In genomic region chr14:68401855-68402254, GRCh38 we compare ENCODE assay signal across 8 cellular contexts.
DNase-seq lines count a peak whose midpoint lies in the region; ATAC-seq and TF ChIP-seq lines count a peak whose summit lies in the region.
"Had no signal": no experiment of that assay in that cellular context is flagged by ENCODE, and none has a peak within 500 bp of the region (broad histone marks: within the 10 kb centered on the region; RNA-seq: fewer than 3 reads in every experiment).

No MANE protein-coding gene starts in this region.

- H3K36me3 Mint-ChIP-seq in CD8-positive, alpha-beta T cell, result no peaks in the 10 kb centered on the region

- H2AFZ ChIP-seq in MM.1S (ENCODE audit: low read length), result no peak overlapping the region

- H3K4me1 Mint-ChIP-seq in CD8-positive, alpha-beta T cell (ENCODE audit: low read depth), result peaks cover 35% of the 10 kb centered on the region

- H3K9ac ChIP-seq in MM.1S (ENCODE audit: low read length), result no peak overlapping the region

- ATAC-seq in HG02763 (IDR thresholded peaks at IDR 0.05; ENCODE audit: unreplicated experiment), result peak; percentile 60
- ATAC-seq in gastrocnemius medialis, result peak; percentile 45 to 76
- no peak for ATAC-seq in CD8-positive, alpha-beta T cell

- H3K27ac ChIP-seq in MM.1S (ENCODE audit: low read length) (peak overlapping the region; percentile 32; the same call in 1 of the 2 replicates), gastrocnemius medialis (peak overlapping the region in 3 of 4 donors; percentile 13 to 36 (median 31))
- no peak overlapping the region for H3K27ac ChIP-seq in CD8-positive, alpha-beta T cell (ENCODE audit: low read depth, low read length)

- H3K4me2 ChIP-seq in MM.1S (ENCODE audit: low read depth, low read length), result no peak overlapping the region

- peak; percentile 32 for DNase-seq in GM19238 (ENCODE audit: insufficient read length, low spot score)
- DNase-seq in MM.1S, result peak; percentile 12
- DNase-seq in gastrocnemius medialis, result no peak
- DNase-seq in G401 (ENCODE audit: low spot score), result no peak
- no peak for DNase-seq in NCI-H510A (lab: John Stamatoyannopoulos, UW)
- no peak for DNase-seq in CD8-positive, alpha-beta T cell
- DNase-seq: NCI-H446 treated with DMSO at 0.1 percent for 48 hours had no signal

- H3K4me3 Mint-ChIP-seq in CD8-positive, alpha-beta T cell, result no peak overlapping the region

- no peaks in the 10 kb centered on the region for H3K27me3 Mint-ChIP-seq in CD8-positive, alpha-beta T cell (ENCODE audit: low read depth)

- in situ Hi-C loops in gastrocnemius medialis (cut with MboI; ENCODE audit: low sequenced_read_pairs in 4 of 4), result no loop called here
- in situ Hi-C loops in G401 (cut with HindIII; ENCODE audit: low sequenced_read_pairs), result no loop called here

- no peaks in the 10 kb centered on the region for H3K4me1 ChIP-seq in MM.1S (ENCODE audit: low read length)
- H3K4me1 ChIP-seq in gastrocnemius medialis, result peaks cover 23 to 32% of the 10 kb centered on the region in 2 donors
- peaks cover 25% of the 10 kb centered on the region for H3K4me1 ChIP-seq in CD8-positive, alpha-beta T cell (ENCODE audit: insufficient read depth, low read length)

- CTCF ChIA-PET in CD8-positive, alpha-beta T cell (lab: Charles Lee), result interaction anchor here (1.4 to 1.5 kb wide), 2 partner anchors 27 to 119 kb away, joined by 3 read pairs; no protein-coding TSS in a partner anchor

- no peaks in the 10 kb centered on the region for H3K9me2 ChIP-seq in MM.1S (replicated peaks; ENCODE audit: insufficient read depth, low read length)

- no peak for TF ChIP-seq POLR2A in gastrocnemius medialis (IDR thresholded peaks at IDR 0.05)

- H4K20me1 ChIP-seq in MM.1S (ENCODE audit: insufficient read depth, low read length), result no peaks in the 10 kb centered on the region

- H3K9me3 ChIP-seq in MM.1S (replicated peaks; ENCODE audit: insufficient read depth, low read length), result no peaks in the 10 kb centered on the region
- H3K9me3 ChIP-seq in gastrocnemius medialis, result no peaks in the 10 kb centered on the region
- no peaks in the 10 kb centered on the region for H3K9me3 ChIP-seq in CD8-positive, alpha-beta T cell (ENCODE audit: low read length)

- H3K4me3 ChIP-seq in MM.1S (ENCODE audit: low read length) (no peak overlapping the region), gastrocnemius medialis (peak overlapping the region in 1 of 4 donors; percentile 16)
- no peak overlapping the region for H3K4me3 ChIP-seq in CD8-positive, alpha-beta T cell (ENCODE audit: low read depth, low read length)

- H3K36me3 ChIP-seq in MM.1S (replicated peaks; ENCODE audit: insufficient read depth, low read length) (no peaks in the 10 kb centered on the region), gastrocnemius medialis (no peaks in the 10 kb centered on the region)
- H3K36me3 ChIP-seq in CD8-positive, alpha-beta T cell (ENCODE audit: insufficient read depth, low read length), result no peaks in the 10 kb centered on the region

- intact Hi-C loops in gastrocnemius medialis (cut with DNase I; ENCODE audit: low total_unique reads), result no loop called here
- intact Hi-C loops in CD8-positive, alpha-beta T cell (cut with DNase I, micrococcal nuclease), result loop anchor here in 1 of 2 experiments (10.0 kb wide), 2 partner anchors 117 to 383 kb away; no protein-coding TSS in a partner anchor

- TF ChIP-seq CTCF in MM.1S (IDR thresholded peaks at IDR 0.05; ENCODE audit: low read length), result no peak
- no peak for TF ChIP-seq CTCF in gastrocnemius medialis (IDR thresholded peaks at IDR 0.05 in 4 of 5, conservative IDR thresholded peaks at IDR 0.05 in 1 of 5)
- TF ChIP-seq CTCF in CD8-positive, alpha-beta T cell (IDR thresholded peaks at IDR 0.05), result no peak

- no peaks in the 10 kb centered on the region for H3K9me3 Mint-ChIP-seq in CD8-positive, alpha-beta T cell

- H3F3A ChIP-seq in MM.1S (ENCODE audit: insufficient read depth, low read length), result no peaks in the 10 kb centered on the region

- H3K27me3 ChIP-seq in MM.1S (replicated peaks; ENCODE audit: insufficient read depth, low read length), result no peaks in the 10 kb centered on the region
- H3K27me3 ChIP-seq in gastrocnemius medialis, result no peaks in the 10 kb centered on the region
- no peaks in the 10 kb centered on the region for H3K27me3 ChIP-seq in CD8-positive, alpha-beta T cell (ENCODE audit: insufficient read depth, low read length)

- no peak overlapping the region for H3K27ac Mint-ChIP-seq in CD8-positive, alpha-beta T cell

- H3K79me2 ChIP-seq in MM.1S (ENCODE audit: low read length), result no peaks in the 10 kb centered on the region

- POLR2A ChIA-PET in CD8-positive, alpha-beta T cell (lab: Charles Lee), result interaction anchor here (1.0 kb wide), 2 partner anchors 9 to 414 kb away, joined by 3 read pairs; no protein-coding TSS in a partner anchor

Comparison
In these comparisons a context has a peak if more than half of its experiments do, and no peak if none do; other contexts are left out.
1. DNase-seq: peak in GM19238 (single experiment) and MM.1S (single experiment); none in gastrocnemius medialis (0 of 2), G401 (single experiment), NCI-H510A (single experiment) and CD8-positive, alpha-beta T cell (0 of 7).